ENCODE assay signal across 8 cellular contexts in the genomic region with DNA sequence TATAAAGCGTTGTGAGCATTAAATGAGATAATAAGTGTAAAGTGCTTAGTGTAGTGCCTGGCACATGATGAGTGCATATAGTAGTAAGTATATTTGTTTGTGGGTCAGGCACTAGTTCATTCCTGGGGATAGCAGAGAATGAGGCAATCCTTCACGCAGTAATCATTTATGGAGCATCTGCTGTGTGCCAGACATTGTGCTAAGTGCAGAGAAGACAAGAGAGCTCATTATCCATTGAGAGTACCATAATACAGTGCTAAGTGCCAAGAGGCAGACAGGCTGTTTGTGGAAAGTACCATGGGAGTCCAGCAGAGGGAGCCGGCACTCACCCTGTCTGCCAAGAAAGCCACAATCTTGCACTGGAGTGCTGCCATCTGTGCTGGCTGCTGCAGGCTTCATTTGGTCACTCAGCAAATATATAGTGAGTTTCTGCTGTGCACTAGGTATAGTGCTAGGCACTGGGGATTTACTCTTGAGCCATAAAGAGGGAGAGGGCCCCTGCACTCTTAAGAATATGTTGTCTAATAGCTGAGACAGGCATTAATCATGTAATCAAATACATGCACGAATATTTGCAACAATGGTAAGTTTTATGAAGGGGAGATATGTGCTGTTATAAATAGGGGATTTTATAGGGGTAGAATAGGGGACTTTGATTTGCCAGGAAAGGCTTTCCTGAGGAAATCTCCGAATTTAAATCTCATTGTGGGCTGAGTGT. TPM values are rescaled to one million over a fixed set of nuclear protein-coding genes. Genes with fewer than 3 reads are reported as not detected.
A peak's percentile ranks its signal among the peaks of the same experiment; 100 is the strongest.
DNase-seq lines count a peak whose midpoint lies in the region; ATAC-seq and TF ChIP-seq lines count a peak whose summit lies in the region.

No MANE protein-coding gene starts in this region.

- DNase-seq in CD1c-positive myeloid dendritic cell (ENCODE audit: extremely low spot score) (peak; percentile 64), H4 (ENCODE audit: low spot score) (peak; percentile 79), NCI-H2196 (lab: John Stamatoyannopoulos, UW; ENCODE audit: unreplicated experiment) (peak; percentile 81), brain pericyte (ENCODE audit: low read depth, low spot score) (peak; percentile 52), inferior parietal cortex (ENCODE audit: extremely low spot score) (peak; percentile 96)
- DNase-seq in stimulated activated CD4-positive, alpha-beta T cell treated with anti-CD3 and anti-CD28 coated beads, Interleukin-15, amount 100 ng/mL, for 24 hours, result peak; percentile 78

- peak overlapping the region; percentile 56 for H3K27ac ChIP-seq in VCaP

- ATAC-seq in HG02642 (IDR thresholded peaks at IDR 0.05; ENCODE audit: poor library complexity, unreplicated experiment), result no peak

- peak; percentile 98 for TF ChIP-seq CTCF in VCaP (conservative IDR thresholded peaks at IDR 0.05)

RNA-seq across cellular contexts. Expression of a gene that starts 12.9 kb away (rescaled TPM):
- total RNA-seq in H4 (2014; rRNA removed; shearing (Covaris generic)), result 0.72 and 1.2 TPM in 2 replicates

RNA-seq across cellular contexts. Expression of a gene that starts 13.2 kb away (rescaled TPM):
- total RNA-seq in H4 (2014; rRNA removed; shearing (Covaris generic)), result 380 and 405 TPM in 2 replicates
